Comparison of ENCODE assay signal across 10 cellular contexts in genomic region chr1:201259476-201260235, GRCh38. TPM values are rescaled to one million over a fixed set of nuclear protein-coding genes. Genes with fewer than 3 reads are reported as not detected.
DNase-seq lines count a peak whose midpoint lies in the region; ATAC-seq and TF ChIP-seq lines count a peak whose summit lies in the region.
"Had no signal": no experiment of that assay in that cellular context is flagged by ENCODE, and none has a peak within 500 bp of the region (broad histone marks: within the 10 kb centered on the region; RNA-seq: fewer than 3 reads in every experiment).

No MANE protein-coding gene starts in this region.

- H3K27ac ChIP-seq in skin epidermis, result peak overlapping the region in 20 of 21 experiments; percentile 3 to 85 (median 70)
- H3K27ac ChIP-seq in substantia nigra (ENCODE audit: low read depth, low read length, poor library complexity, severe bottlenecking), result no peak overlapping the region
- H3K27ac ChIP-seq in Karpas-422 (ENCODE audit: low read length), result no peak overlapping the region
- H3K27ac ChIP-seq in sigmoid colon, result no peak overlapping the region
- H3K27ac ChIP-seq: 22Rv1, gastrocnemius medialis had no signal

- H3K4me3 ChIP-seq in iPS-11a (ENCODE audit: low read depth, low read length) (peak overlapping the region; percentile 14), skin epidermis (peak overlapping the region in 4 of 7 experiments; percentile 0 to 8 (median 5)), Karpas-422 (ENCODE audit: low read length) (no peak overlapping the region), sigmoid colon (no peak overlapping the region)

- intact Hi-C loops in sigmoid colon (cut with DNase I), result no loop called here

- CTCF ChIA-PET in activated CD8-positive, alpha-beta T cell treated with anti-CD3 and anti-CD28 coated beads, Interleukin-2, amount 10 ng/mL, durations not matched to agents 7 days and 5 days (lab: Charles Lee), result interaction anchor here (1.5 kb wide), 1 partner anchor 103 kb away, joined by 4 read pairs; no protein-coding TSS in a partner anchor

- no peak for TF ChIP-seq CTCF in sigmoid colon (IDR thresholded peaks at IDR 0.05)

- no peak for TF ChIP-seq POLR2A in sigmoid colon (IDR thresholded peaks at IDR 0.05)

- H2AFZ ChIP-seq in Karpas-422 (ENCODE audit: low read length), result no peak overlapping the region

- H3K27me3 ChIP-seq in Karpas-422 (ENCODE audit: low read length), result no peaks in the 10 kb centered on the region
- peaks cover 11 to 30% (median 17%) of the 10 kb centered on the region in 3 donors for H3K27me3 ChIP-seq in sigmoid colon

- no peak for TF ChIP-seq EP300 in sigmoid colon (IDR thresholded peaks at IDR 0.05)

- no peak overlapping the region for H3K27ac Mint-ChIP-seq in activated CD8-positive, alpha-beta T cell treated with anti-CD3 and anti-CD28 coated beads, Interleukin-2, amount 10 ng/mL, durations not matched to agents 7 days and 5 days

- H3K9ac ChIP-seq in Karpas-422 (ENCODE audit: low read length), result no peak overlapping the region

- H3K36me3 ChIP-seq in Karpas-422 (ENCODE audit: insufficient read depth, low read length) (no peaks in the 10 kb centered on the region), sigmoid colon (no peaks in the 10 kb centered on the region)
- H3K36me3 ChIP-seq: gastrocnemius medialis had no signal

- no peaks in the 10 kb centered on the region for H3K9me3 Mint-ChIP-seq in activated CD8-positive, alpha-beta T cell treated with anti-CD3 and anti-CD28 coated beads, Interleukin-2, amount 10 ng/mL, durations not matched to agents 7 days and 5 days (ENCODE audit: insufficient read depth)

- no peaks in the 10 kb centered on the region for H3K36me3 Mint-ChIP-seq in activated CD8-positive, alpha-beta T cell treated with anti-CD3 and anti-CD28 coated beads, Interleukin-2, amount 10 ng/mL, durations not matched to agents 7 days and 5 days (ENCODE audit: low read depth)

- H3K4me3 Mint-ChIP-seq in activated CD8-positive, alpha-beta T cell treated with anti-CD3 and anti-CD28 coated beads, Interleukin-2, amount 10 ng/mL, durations not matched to agents 7 days and 5 days, result no peak overlapping the region

- H3K9me3 ChIP-seq in Karpas-422 (ENCODE audit: low read length) (no peaks in the 10 kb centered on the region), sigmoid colon (no peaks in the 10 kb centered on the region)
- H3K9me3 ChIP-seq: gastrocnemius medialis had no signal

- H3K4me1 Mint-ChIP-seq in activated CD8-positive, alpha-beta T cell treated with anti-CD3 and anti-CD28 coated beads, Interleukin-2, amount 10 ng/mL, durations not matched to agents 7 days and 5 days (ENCODE audit: low read depth), result peaks cover 2% of the 10 kb centered on the region

- no peaks in the 10 kb centered on the region for H3K9me2 ChIP-seq in Karpas-422 (replicated peaks; ENCODE audit: insufficient read depth, low read length)

- H4K20me1 ChIP-seq in Karpas-422 (ENCODE audit: insufficient read depth, low read depth, low read length), result no peaks in the 10 kb centered on the region

- ATAC-seq in activated CD8-positive, alpha-beta T cell treated with anti-CD3 and anti-CD28 coated beads, Interleukin-2, amount 10 ng/mL, durations not matched to agents 7 days and 5 days, result no peak

- H3K27me3 Mint-ChIP-seq in activated CD8-positive, alpha-beta T cell treated with anti-CD3 and anti-CD28 coated beads, Interleukin-2, amount 10 ng/mL, durations not matched to agents 7 days and 5 days (ENCODE audit: low read depth), result peaks cover 7% of the 10 kb centered on the region

- no peaks in the 10 kb centered on the region for H3K79me2 ChIP-seq in Karpas-422 (ENCODE audit: low read length)

- WGBS in sigmoid colon, 2 donors, result 1 to 6% methylated on average over 28 of the region's 28 CpGs

- POLR2A ChIA-PET in activated CD8-positive, alpha-beta T cell treated with anti-CD3 and anti-CD28 coated beads, Interleukin-2, amount 10 ng/mL, durations not matched to agents 7 days and 5 days (lab: Charles Lee), result no interaction called here

- DNase-seq in DMS 273 (lab: John Stamatoyannopoulos, UW; ENCODE audit: unreplicated experiment) (peak; percentile 64), DMS 273 treated with DMSO at 0.1 percent for 48 hours (lab: John Stamatoyannopoulos, UW) (no peak), substantia nigra (lab: John Stamatoyannopoulos, UW) (no peak), Karpas-422 (no peak), sigmoid colon (no peak)
- peak; percentile 19 for DNase-seq in activated CD8-positive, alpha-beta T cell treated with anti-CD3 and anti-CD28 coated beads, Interleukin-2, amount 10 ng/mL, durations not matched to agents 7 days and 5 days
- DNase-seq: gastrocnemius medialis had no signal

- no peak overlapping the region for H3K4me2 ChIP-seq in Karpas-422 (ENCODE audit: low read depth, low read length, poor library complexity, severe bottlenecking)

- H3K4me1 ChIP-seq in Karpas-422 (ENCODE audit: low read length), result no peaks in the 10 kb centered on the region
- H3K4me1 ChIP-seq in sigmoid colon, result peaks cover 0 to 11% (median 9%) of the 10 kb centered on the region in 4 donors
- H3K4me1 ChIP-seq: gastrocnemius medialis had no signal

RNA-seq across cellular contexts. Expression of gene PKP1, which starts 23.6 kb away (rescaled TPM):
- not detected for total RNA-seq in activated CD8-positive, alpha-beta T cell treated with anti-CD3 and anti-CD28 coated beads, Interleukin-2, amount 10 ng/mL, durations not matched to agents 7 days and 5 days
- total RNA-seq in Karpas-422 (2014; rRNA removed; shearing (Covaris generic); ENCODE audit: low replicate concordance), result not detected in 2 replicates
- total RNA-seq in sigmoid colon, result under 1 TPM in 2 of 4 donors, not detected in 2; under 0.01 to 0.16 TPM
- under 1 TPM; under 0.01 to 0.60 (median 0.48) TPM for polyA plus RNA-seq in sigmoid colon

Comparison
In these comparisons a context has a peak if more than half of its experiments do, and no peak if none do; other contexts are left out.
1. DNase-seq: peak in DMS 273 (single experiment) and activated CD8-positive, alpha-beta T cell treated with anti-CD3 and anti-CD28 coated beads, Interleukin-2, amount 10 ng/mL, durations not matched to agents 7 days and 5 days (single experiment); none in DMS 273 treated with DMSO at 0.1 percent for 48 hours (single experiment), substantia nigra (0 of 49), Karpas-422 (single experiment) and sigmoid colon (single experiment).
2. H3K4me3 ChIP-seq: peak in iPS-11a (single experiment) and skin epidermis (4 of 7); none in Karpas-422 (single experiment) and sigmoid colon (0 of 4).
3. H3K27ac ChIP-seq: peak in skin epidermis (20 of 21); none in substantia nigra (single experiment), Karpas-422 (single experiment) and sigmoid colon (0 of 4).